In the genomic region with DNA sequence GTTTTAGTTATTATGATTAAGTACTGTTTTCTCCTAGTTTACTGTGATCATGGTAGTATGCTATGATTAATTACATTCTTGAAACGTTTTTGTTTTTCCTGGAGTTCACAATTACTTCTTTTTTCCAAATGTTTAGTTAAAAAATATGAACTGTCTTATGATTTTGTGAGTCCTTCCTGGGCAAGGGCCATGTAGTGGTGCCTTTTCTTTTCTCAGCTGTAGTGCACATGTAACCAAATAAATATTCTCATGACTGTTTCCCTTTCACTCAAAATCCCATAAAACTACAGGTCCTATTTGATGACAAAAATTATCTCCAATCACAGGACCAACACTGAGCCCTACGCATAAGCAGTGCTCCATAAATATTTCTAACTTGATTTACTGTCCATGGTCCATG, we compare ENCODE assay signal across 21 cellular contexts.
"Had no signal": no experiment of that assay in that cellular context is flagged by ENCODE, and none has a peak within 500 bp of the region (broad histone marks: within the 10 kb centered on the region; RNA-seq: fewer than 3 reads in every experiment).

No MANE protein-coding gene starts in this region.

- H3K4me1 Mint-ChIP-seq: IgD-negative memory B cell had no signal

- H3K27ac ChIP-seq: KMS-11 had no signal

- H3K9me3 ChIP-seq: SK-N-SH had no signal

- H3K4me2 ChIP-seq: KMS-11, SK-N-SH had no signal

- H3K4me3 ChIP-seq: K562 had no signal

- DNase-seq: NCI-H1105, NCI-H1417, NCI-H146, NCI-H1694 treated with DMSO at 0.1 percent for 48 hours, NCI-H1930, NCI-H2081, NCI-H2107, NCI-H226, NCI-H446, NCI-H510A, NCI-H524 treated with DMSO at 0.1 percent for 48 hours, NCI-H69, NCI-H774, Right ventricle myocardium superior, RPMI8226, SIG-M5, SK-N-SH had no signal

- H3K27ac Mint-ChIP-seq: IgD-negative memory B cell had no signal

- H3K4me3 Mint-ChIP-seq: IgD-negative memory B cell had no signal

- ATAC-seq: HepG2, K562 had no signal

- H3K9me3 Mint-ChIP-seq: IgD-negative memory B cell had no signal

- H3K36me3 Mint-ChIP-seq: IgD-negative memory B cell had no signal

- H3K9ac ChIP-seq: KMS-11, SK-N-SH had no signal
